In the genomic region with DNA sequence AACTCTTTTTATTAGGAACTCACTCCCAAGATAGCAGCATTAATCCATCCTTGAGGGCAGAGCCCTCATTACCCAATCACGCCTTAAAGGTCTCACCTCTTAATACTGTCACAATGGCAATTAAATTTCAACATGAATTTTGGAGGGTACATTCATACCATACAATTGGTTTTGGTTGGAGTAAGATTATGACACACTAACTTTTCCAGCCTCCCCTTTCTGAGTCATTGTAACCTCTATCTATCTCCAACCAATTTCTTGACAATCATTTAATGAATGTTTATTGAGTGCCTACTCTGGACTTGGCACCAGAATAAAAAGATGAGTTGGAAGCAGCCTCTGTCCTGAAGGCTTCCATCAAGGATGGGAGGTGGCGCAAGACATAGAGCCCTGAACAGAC, we compare ENCODE assay signal across 27 cellular contexts.
DNase-seq lines count a peak whose midpoint lies in the region; ATAC-seq and TF ChIP-seq lines count a peak whose summit lies in the region.
"Had no signal": no experiment of that assay in that cellular context is flagged by ENCODE, and none has a peak within 500 bp of the region (broad histone marks: within the 10 kb centered on the region; RNA-seq: fewer than 3 reads in every experiment).

No MANE protein-coding gene starts in this region.

- H3K9me3 ChIP-seq in BE2C = no peaks in the 10 kb centered on the region
- H3K9me3 ChIP-seq: A549, BLaER1 had no signal

- intact Hi-C loops in activated CD4-positive, alpha-beta T cell treated with anti-CD3 and anti-CD28 coated beads for 36 hours (cut with DNase I, micrococcal nuclease) = no loop called here

- no peak overlapping the region for H3K4me3 ChIP-seq in BE2C (ENCODE audit: low read depth, low read length)
- H3K4me3 ChIP-seq: A549, BLaER1, GM12878 had no signal

- ATAC-seq in activated CD4-positive, alpha-beta T cell treated with anti-CD3 and anti-CD28 coated beads for 36 hours = peak; percentile 16
- ATAC-seq in activated T-helper 17 cell treated with anti-CD3 and anti-CD28 coated beads, Interleukin-2, amount 50 U/mL, for 72 hours (replicated peaks) = no peak
- ATAC-seq in foreskin keratinocyte (peak; percentile 34), HG02981 (IDR thresholded peaks at IDR 0.05; ENCODE audit: unreplicated experiment) (no peak)
- peak; percentile 61 for ATAC-seq in stimulated activated naive CD8-positive, alpha-beta T cell treated with anti-CD3 and anti-CD28 coated beads, Interleukin-15, Interleukin-2, amounts not matched to agents 100 U/mL and 50 U/mL, for 24 hours
- ATAC-seq: A549, GM12878 had no signal

- CTCF ChIA-PET in activated CD4-positive, alpha-beta T cell treated with anti-CD3 and anti-CD28 coated beads for 36 hours (lab: Charles Lee) = interaction anchor here (1.8 kb wide), 1 partner anchor 18 kb away, joined by 7 read pairs; no protein-coding TSS in a partner anchor
- CTCF ChIA-PET in activated CD4-positive, alpha-beta T cell treated with anti-CD3 and anti-CD28 coated beads, Interleukin-2, amount 10 ng/mL, durations not matched to agents 7 days and 5 days (lab: Charles Lee) = no interaction called here

- DNase-seq in activated CD4-positive, alpha-beta T cell treated with anti-CD3 and anti-CD28 coated beads for 36 hours = no peak
- DNase-seq in activated CD4-positive, alpha-beta T cell treated with anti-CD3 and anti-CD28 coated beads, Interleukin-2, amount 10 ng/mL, durations not matched to agents 7 days and 5 days = no peak
- DNase-seq in foreskin keratinocyte (no peak), type B pancreatic cell (ENCODE audit: extremely low spot score, unreplicated experiment) (no peak), BE2C (no peak)
- no peak for DNase-seq in stimulated activated naive CD8-positive, alpha-beta T cell treated with anti-CD3 and anti-CD28 coated beads, Interleukin-15, Interleukin-2, amounts not matched to agents 100 U/mL and 50 U/mL, for 24 hours
- DNase-seq: AML-193; C1 segment of cervical spinal cord; CD4-positive, alpha-beta memory T cell; CD4-positive, CD25-positive, alpha-beta regulatory T cell; CD8-positive, alpha-beta memory T cell; COR-L47; DMS 273 treated with DMSO at 0.1 percent for 48 hours; DMS153; DMS53; DMS79; DND-41; EL; GDM1 had no signal

- peaks cover 25% of the 10 kb centered on the region for H3K36me3 Mint-ChIP-seq in activated CD4-positive, alpha-beta T cell treated with anti-CD3 and anti-CD28 coated beads for 36 hours (ENCODE audit: low read depth)
- H3K36me3 Mint-ChIP-seq in activated CD4-positive, alpha-beta T cell treated with anti-CD3 and anti-CD28 coated beads, Interleukin-2, amount 10 ng/mL, durations not matched to agents 7 days and 5 days (ENCODE audit: low read depth) = peaks cover 1% of the 10 kb centered on the region
- peaks cover 22% of the 10 kb centered on the region for H3K36me3 Mint-ChIP-seq in activated T-helper 17 cell treated with anti-CD3 and anti-CD28 coated beads, Interleukin-2, amount 50 U/mL, for 72 hours (ENCODE audit: low read depth)
- H3K36me3 Mint-ChIP-seq in type B pancreatic cell = peaks cover 17% of the 10 kb centered on the region
- H3K36me3 Mint-ChIP-seq: CD14-positive monocyte had no signal

- H3K4me1 Mint-ChIP-seq in activated CD4-positive, alpha-beta T cell treated with anti-CD3 and anti-CD28 coated beads for 36 hours = no peaks in the 10 kb centered on the region
- H3K4me1 Mint-ChIP-seq in activated CD4-positive, alpha-beta T cell treated with anti-CD3 and anti-CD28 coated beads, Interleukin-2, amount 10 ng/mL, durations not matched to agents 7 days and 5 days = no peaks in the 10 kb centered on the region
- peaks cover 4% of the 10 kb centered on the region for H3K4me1 Mint-ChIP-seq in activated T-helper 17 cell treated with anti-CD3 and anti-CD28 coated beads, Interleukin-2, amount 50 U/mL, for 72 hours
- peaks cover 5% of the 10 kb centered on the region for H3K4me1 Mint-ChIP-seq in type B pancreatic cell (ENCODE audit: unreplicated experiment)
- H3K4me1 Mint-ChIP-seq: B cell; CD14-positive monocyte; CD4-positive, CD25-positive, alpha-beta regulatory T cell; CD8-positive, alpha-beta memory T cell had no signal

- TF ChIP-seq CTCF in foreskin keratinocyte (conservative IDR thresholded peaks at IDR 0.05) (no peak), type B pancreatic cell (conservative IDR thresholded peaks at IDR 0.05) (no peak), BE2C (IDR thresholded peaks at IDR 0.05; ENCODE audit: low read depth, low read length) (no peak)

- no peaks in the 10 kb centered on the region for H3K36me3 ChIP-seq in BE2C
- H3K36me3 ChIP-seq: BLaER1 had no signal

- peaks cover 2% of the 10 kb centered on the region for H3K9me3 Mint-ChIP-seq in activated CD4-positive, alpha-beta T cell treated with anti-CD3 and anti-CD28 coated beads for 36 hours (ENCODE audit: low read depth)
- peaks cover 3% of the 10 kb centered on the region for H3K9me3 Mint-ChIP-seq in activated CD4-positive, alpha-beta T cell treated with anti-CD3 and anti-CD28 coated beads, Interleukin-2, amount 10 ng/mL, durations not matched to agents 7 days and 5 days
- H3K9me3 Mint-ChIP-seq in activated T-helper 17 cell treated with anti-CD3 and anti-CD28 coated beads, Interleukin-2, amount 50 U/mL, for 72 hours = peaks cover 8% of the 10 kb centered on the region
- no peaks in the 10 kb centered on the region for H3K9me3 Mint-ChIP-seq in type B pancreatic cell

- POLR2A ChIA-PET in activated CD4-positive, alpha-beta T cell treated with anti-CD3 and anti-CD28 coated beads for 36 hours (lab: Charles Lee) = no interaction called here
- POLR2A ChIA-PET in activated CD4-positive, alpha-beta T cell treated with anti-CD3 and anti-CD28 coated beads, Interleukin-2, amount 10 ng/mL, durations not matched to agents 7 days and 5 days (lab: Charles Lee) = no interaction called here

- H3K27ac ChIP-seq in foreskin keratinocyte = no peak overlapping the region
- H3K27ac ChIP-seq: 22Rv1, A549, BLaER1 had no signal

- H3K4me3 Mint-ChIP-seq in activated CD4-positive, alpha-beta T cell treated with anti-CD3 and anti-CD28 coated beads for 36 hours = no peak overlapping the region
- H3K4me3 Mint-ChIP-seq in activated CD4-positive, alpha-beta T cell treated with anti-CD3 and anti-CD28 coated beads, Interleukin-2, amount 10 ng/mL, durations not matched to agents 7 days and 5 days = no peak overlapping the region
- H3K4me3 Mint-ChIP-seq in activated T-helper 17 cell treated with anti-CD3 and anti-CD28 coated beads, Interleukin-2, amount 50 U/mL, for 72 hours = no peak overlapping the region
- no peak overlapping the region for H3K4me3 Mint-ChIP-seq in type B pancreatic cell
- H3K4me3 Mint-ChIP-seq: B cell; CD14-positive monocyte; CD4-positive, alpha-beta memory T cell; CD4-positive, CD25-positive, alpha-beta regulatory T cell; CD8-positive, alpha-beta memory T cell had no signal

- no peaks in the 10 kb centered on the region for H3K27me3 Mint-ChIP-seq in activated CD4-positive, alpha-beta T cell treated with anti-CD3 and anti-CD28 coated beads for 36 hours
- H3K27me3 Mint-ChIP-seq in activated CD4-positive, alpha-beta T cell treated with anti-CD3 and anti-CD28 coated beads, Interleukin-2, amount 10 ng/mL, durations not matched to agents 7 days and 5 days = no peaks in the 10 kb centered on the region
- no peaks in the 10 kb centered on the region for H3K27me3 Mint-ChIP-seq in activated T-helper 17 cell treated with anti-CD3 and anti-CD28 coated beads, Interleukin-2, amount 50 U/mL, for 72 hours
- H3K27me3 Mint-ChIP-seq in type B pancreatic cell = no peaks in the 10 kb centered on the region
- H3K27me3 Mint-ChIP-seq: B cell; CD4-positive, alpha-beta memory T cell; CD4-positive, CD25-positive, alpha-beta regulatory T cell; CD8-positive, alpha-beta memory T cell had no signal

- H3K4me1 ChIP-seq in foreskin keratinocyte (no peaks in the 10 kb centered on the region), BE2C (no peaks in the 10 kb centered on the region)
- H3K4me1 ChIP-seq: A549, BLaER1 had no signal

- no peaks in the 10 kb centered on the region for H3K27me3 ChIP-seq in foreskin keratinocyte
- no peaks in the 10 kb centered on the region for H3K27me3 ChIP-seq in BE2C
- H3K27me3 ChIP-seq: BLaER1 had no signal

- H3K27ac Mint-ChIP-seq in activated CD4-positive, alpha-beta T cell treated with anti-CD3 and anti-CD28 coated beads for 36 hours = no peak overlapping the region
- no peak overlapping the region for H3K27ac Mint-ChIP-seq in activated CD4-positive, alpha-beta T cell treated with anti-CD3 and anti-CD28 coated beads, Interleukin-2, amount 10 ng/mL, durations not matched to agents 7 days and 5 days
- peak overlapping the region; percentile 34 for H3K27ac Mint-ChIP-seq in activated T-helper 17 cell treated with anti-CD3 and anti-CD28 coated beads, Interleukin-2, amount 50 U/mL, for 72 hours
- no peak overlapping the region for H3K27ac Mint-ChIP-seq in type B pancreatic cell
- H3K27ac Mint-ChIP-seq: B cell; CD14-positive monocyte; CD4-positive, alpha-beta memory T cell; CD4-positive, CD25-positive, alpha-beta regulatory T cell; CD8-positive, alpha-beta memory T cell had no signal

Comparison
In these comparisons a context has a peak if more than half of its experiments do, and no peak if none do; other contexts are left out.
1. ATAC-seq: peak in activated CD4-positive, alpha-beta T cell treated with anti-CD3 and anti-CD28 coated beads for 36 hours (single experiment), foreskin keratinocyte (single experiment) and stimulated activated naive CD8-positive, alpha-beta T cell treated with anti-CD3 and anti-CD28 coated beads, Interleukin-15, Interleukin-2, amounts not matched to agents 100 U/mL and 50 U/mL, for 24 hours (single experiment); none in activated T-helper 17 cell treated with anti-CD3 and anti-CD28 coated beads, Interleukin-2, amount 50 U/mL, for 72 hours (single experiment) and HG02981 (single experiment).